ENCODE assay signal across 27 cellular contexts in the genomic region with DNA sequence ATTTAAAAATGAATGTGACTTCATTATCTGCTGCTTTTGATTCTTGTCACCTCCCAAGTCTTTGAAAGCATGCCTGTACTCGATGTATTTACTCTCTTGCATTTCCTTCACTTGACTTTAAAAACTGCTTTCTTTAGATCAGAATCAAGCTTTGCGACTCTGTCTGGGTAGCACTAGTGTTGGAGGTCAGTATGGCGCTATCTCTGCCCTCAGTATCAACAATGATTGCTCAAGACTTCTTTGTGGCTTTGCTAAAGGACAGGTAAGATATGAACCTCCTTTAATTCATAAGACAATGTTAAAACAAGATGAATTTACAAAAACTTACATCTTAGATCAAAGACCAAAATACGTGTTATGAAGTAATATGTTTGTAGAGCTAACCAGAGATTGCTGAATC. TPM values are rescaled to one million over a fixed set of nuclear protein-coding genes. Genes with fewer than 3 reads are reported as not detected.
DNase-seq lines count a peak whose midpoint lies in the region; ATAC-seq, FAIRE-seq and TF ChIP-seq lines count a peak whose summit lies in the region.
"Had no signal": no experiment of that assay in that cellular context is flagged by ENCODE, and none has a peak within 500 bp of the region (broad histone marks: within the 10 kb centered on the region; RNA-seq: fewer than 3 reads in every experiment).

No MANE protein-coding gene starts in this region.

- no peak for FAIRE-seq in HepG2 (lab: Jason Lieb, UNC)
- FAIRE-seq in K562 (lab: Jason Lieb, UNC) = no peak
- FAIRE-seq: A204.1, GM12891, GM19239 had no signal

- H3K9me3 Mint-ChIP-seq in WTC11 = no peaks in the 10 kb centered on the region
- H3K9me3 Mint-ChIP-seq: CD14-positive monocyte; CD4-positive, alpha-beta memory T cell; CD4-positive, CD25-positive, alpha-beta regulatory T cell; CD8-positive, alpha-beta memory T cell had no signal

- no peaks in the 10 kb centered on the region for H3K9me1 ChIP-seq in K562 (ENCODE audit: control insufficient read depth, insufficient read depth, low read length)

- H3K4me1 ChIP-seq in HepG2 (ENCODE audit: insufficient read depth, low read length) = peaks cover 2% of the 10 kb centered on the region
- no peaks in the 10 kb centered on the region for H3K4me1 ChIP-seq in right lobe of liver
- no peaks in the 10 kb centered on the region for H3K4me1 ChIP-seq in K562 (replicated peaks in 1 of 2; ENCODE audit: control insufficient read depth in 2 of 2, insufficient read depth in 2 of 2, low read length in 2 of 2)
- H3K4me1 ChIP-seq: BE2C, BLaER1 had no signal

- H3K27ac ChIP-seq in HepG2 (ENCODE audit: extremely low read length, insufficient read depth, low read length) = no peak overlapping the region
- no peak overlapping the region for H3K27ac ChIP-seq in right lobe of liver
- H3K27ac ChIP-seq in K562 (ENCODE audit: extremely low read depth, low read depth, low read length) = no peak overlapping the region
- H3K27ac ChIP-seq: BLaER1 had no signal

- H3K9me3 ChIP-seq in HepG2 (ENCODE audit: low read length) (no peaks in the 10 kb centered on the region), right lobe of liver (no peaks in the 10 kb centered on the region), K562 (replicated peaks; ENCODE audit: control insufficient read depth, insufficient read depth, low read depth, low read length) (no peaks in the 10 kb centered on the region)
- H3K9me3 ChIP-seq: BE2C, BLaER1 had no signal

- no peak overlapping the region for H3K9ac ChIP-seq in HepG2 (ENCODE audit: insufficient read depth, low read depth, low read length)
- no peak overlapping the region for H3K9ac ChIP-seq in K562 (ENCODE audit: insufficient read depth in 1 of 2, low read depth in 2 of 2, low read length in 2 of 2)
- H3K9ac ChIP-seq: BLaER1 had no signal

- no peak for TF ChIP-seq POLR2A in HepG2 (IDR thresholded peaks at IDR 0.05; ENCODE audit: insufficient read depth in 1 of 2, low read depth in 2 of 2, low read length in 2 of 2)
- no peak for TF ChIP-seq POLR2A in right lobe of liver (IDR thresholded peaks at IDR 0.05)
- TF ChIP-seq POLR2A in K562 (conservative IDR thresholded peaks at IDR 0.05) = no peak

- no peak for TF ChIP-seq EP300 in HepG2 (IDR thresholded peaks at IDR 0.05; ENCODE audit: low read depth in 2 of 2, low read length in 2 of 2)
- TF ChIP-seq EP300 in HepG2 (CRISPR knock-in tag; IDR thresholded peaks at IDR 0.05; ENCODE audit: borderline replicate concordance) = no peak
- TF ChIP-seq EP300 in K562 (IDR thresholded peaks at IDR 0.05; ENCODE audit: low read length) = no peak

- no peak overlapping the region for H3K4me3 Mint-ChIP-seq in WTC11
- H3K4me3 Mint-ChIP-seq: CD14-positive monocyte; CD4-positive, alpha-beta memory T cell; CD4-positive, CD25-positive, alpha-beta regulatory T cell; CD8-positive, alpha-beta memory T cell had no signal

- peaks cover 14% of the 10 kb centered on the region for H3K36me3 Mint-ChIP-seq in WTC11

- H3K27ac Mint-ChIP-seq in WTC11 = peak overlapping the region; percentile 42; the same call in 1 of the 2 replicates
- H3K27ac Mint-ChIP-seq: CD14-positive monocyte; CD4-positive, alpha-beta memory T cell; CD4-positive, CD25-positive, alpha-beta regulatory T cell; CD8-positive, alpha-beta memory T cell had no signal

- H3K27me3 ChIP-seq in HepG2 (ENCODE audit: control insufficient read depth in 1 of 2, insufficient read depth in 2 of 2, low read length in 2 of 2) (no peaks in the 10 kb centered on the region), right lobe of liver (no peaks in the 10 kb centered on the region), K562 (ENCODE audit: control insufficient read depth in 2 of 2, insufficient read depth in 2 of 2, low read length in 2 of 2) (no peaks in the 10 kb centered on the region)
- H3K27me3 ChIP-seq: BE2C, BLaER1 had no signal

- TF ChIP-seq CTCF in HepG2 (CRISPR knock-in tag; IDR thresholded peaks at IDR 0.05) (no peak), right lobe of liver (IDR thresholded peaks at IDR 0.05) (no peak), WTC11 (IDR thresholded peaks at IDR 0.05) (no peak), K562 (IDR thresholded peaks at IDR 0.05 in 2 of 3, conservative IDR thresholded peaks at IDR 0.05 in 1 of 3; ENCODE audit: insufficient read depth in 2 of 3, low read depth in 1 of 3, low read length in 3 of 3) (no peak)

- CTCF ChIA-PET in HepG2 (lab: Yijun Ruan, JAX; ENCODE audit: low intra/inter-chr PET ratio, low total read pairs) = no interaction called here
- CTCF ChIA-PET in WTC11 (lab: Charles Lee) = no interaction called here
- CTCF ChIA-PET in K562 (lab: Yijun Ruan, JAX; ENCODE audit: low intra/inter-chr PET ratio) = no interaction called here

- no peak for DNase-seq in HepG2 (ENCODE audit: low spot score)
- no peak for DNase-seq in right lobe of liver
- DNase-seq in WTC11 (ENCODE audit: low spot score) = no peak
- DNase-seq in K562 (ENCODE audit: extremely low read depth in 1 of 4, low spot score in 3 of 4) = no peak
- DNase-seq in MV-4-11 (lab: John Stamatoyannopoulos, UW) = no peak
- DNase-seq: 8988T; ACHN; BE2C; C1 segment of cervical spinal cord; CD4-positive, alpha-beta memory T cell; CD4-positive, CD25-positive, alpha-beta regulatory T cell; CD8-positive, alpha-beta memory T cell; COR-L47; DMS 273 treated with DMSO at 0.1 percent for 48 hours; DMS153; DMS53; DMS79; DND-41; EL; GDM1 had no signal

- no peak overlapping the region for H2AFZ ChIP-seq in HepG2 (ENCODE audit: low read length)
- H2AFZ ChIP-seq in K562 (ENCODE audit: low read depth, low read length) = no peak overlapping the region

- H3K4me3 ChIP-seq in HepG2 (replicated peaks in 1 of 3; ENCODE audit: insufficient read depth in 1 of 3, low read depth in 2 of 3, low read length in 3 of 3) (no peak overlapping the region), right lobe of liver (no peak overlapping the region), K562 (no peak overlapping the region)
- H3K4me3 ChIP-seq: BLaER1 had no signal

- intact Hi-C loops in HepG2 (cut with micrococcal nuclease; ENCODE audit: unreplicated experiment) (no loop called here), right lobe of liver (cut with DNase I) (no loop called here), K562 (cut with micrococcal nuclease) (no loop called here)

- no peaks in the 10 kb centered on the region for H4K20me1 ChIP-seq in HepG2 (ENCODE audit: insufficient read depth, low read length)
- no peaks in the 10 kb centered on the region for H4K20me1 ChIP-seq in K562 (replicated peaks; ENCODE audit: control insufficient read depth, insufficient read depth, low read length)
- H4K20me1 ChIP-seq: BLaER1 had no signal

- BruUV-seq in HepG2 (replicated peaks; lab: Mats Ljungman, UMichigan) (no TSS peak), K562 (replicated peaks; lab: Mats Ljungman, UMichigan) (no TSS peak)

- H3K4me2 ChIP-seq in HepG2 (ENCODE audit: low read depth, low read length) = no peak overlapping the region
- H3K4me2 ChIP-seq in K562 (ENCODE audit: insufficient read depth, low read length) = no peak overlapping the region
- H3K4me2 ChIP-seq: BLaER1 had no signal

- no peak for TF ChIP-seq RAD21 in HepG2 (CRISPR knock-in tag; IDR thresholded peaks at IDR 0.05)
- no peak for TF ChIP-seq RAD21 in K562 (CRISPR knock-in tag; conservative IDR thresholded peaks at IDR 0.05 in 1 of 2, IDR thresholded peaks at IDR 0.05 in 1 of 2)

- H3K36me3 ChIP-seq in HepG2 (replicated peaks in 1 of 2; ENCODE audit: control insufficient read depth in 1 of 2, insufficient read depth in 2 of 2, low read length in 2 of 2) = peaks cover 1 to 17% of the 10 kb centered on the region in 2 experiments; a peak in 3 of 5 replicates
- H3K36me3 ChIP-seq in right lobe of liver = peaks cover 0 to 11% (median 0%) of the 10 kb centered on the region in 4 donors
- peaks cover 8% of the 10 kb centered on the region; the same call in 2 of the 3 replicates for H3K36me3 ChIP-seq in K562 (ENCODE audit: control insufficient read depth, insufficient read depth, low read length)

- in situ Hi-C loops in HepG2 (cut with HindIII; ENCODE audit: extremely low pct_ligation_motif_present, low pct_unique_long_range_greater_than_20kb) = no loop called here
- in situ Hi-C loops in K562 (cut with MboI) = no loop called here

- POLR2A ChIA-PET in HepG2 (lab: Yijun Ruan, JAX) (no interaction called here), WTC11 (lab: Charles Lee) (interaction anchor here (0.6 kb wide), 1 partner anchor 135 kb away, joined by 3 read pairs; no protein-coding TSS in a partner anchor), K562 (lab: Yijun Ruan, JAX) (no interaction called here)

- ATAC-seq in HepG2 = no peak
- ATAC-seq in right lobe of liver = no peak
- no peak for ATAC-seq in WTC11
- no peak for ATAC-seq in K562
- ATAC-seq in GM21390 (IDR thresholded peaks at IDR 0.05; ENCODE audit: unreplicated experiment) = no peak
- no peak for ATAC-seq in HG02938 (IDR thresholded peaks at IDR 0.05; ENCODE audit: unreplicated experiment)

- no peaks in the 10 kb centered on the region for H3K27me3 Mint-ChIP-seq in WTC11 (ENCODE audit: low read depth)
- H3K27me3 Mint-ChIP-seq: CD4-positive, alpha-beta memory T cell; CD4-positive, CD25-positive, alpha-beta regulatory T cell; CD8-positive, alpha-beta memory T cell had no signal

- no peaks in the 10 kb centered on the region for H3K4me1 Mint-ChIP-seq in WTC11
- H3K4me1 Mint-ChIP-seq: CD14-positive monocyte; CD4-positive, alpha-beta memory T cell; CD8-positive, alpha-beta memory T cell had no signal

- 85% methylated on average over 4 of the region's 4 CpGs for WGBS in HepG2 (ENCODE audit: low lambda C conversion rate)
- WGBS in right lobe of liver (ENCODE audit: insufficient coverage, low coverage, low lambda C conversion rate, missing lambda C conversion rate) = 84% methylated on average over 4 of the region's 4 CpGs
- WGBS in K562 (ENCODE audit: insufficient coverage, low coverage, missing lambda C conversion rate) = 55% methylated on average over 4 of the region's 4 CpGs

- no peaks in the 10 kb centered on the region for H3K79me2 ChIP-seq in HepG2 (ENCODE audit: insufficient read depth, low read length)
- H3K79me2 ChIP-seq in K562 (ENCODE audit: control insufficient read depth, insufficient read depth, low read length) = no peaks in the 10 kb centered on the region

RNA-seq across cellular contexts. Expression of gene VPS8, which starts 37.0 kb away (rescaled TPM):
- 32.6 and 35.1 TPM in 2 replicates for total RNA-seq in HepG2 (2016; rRNA removed; fragmentation: Illumina TruSeq; extraction: Trizol)
- total RNA-seq in HepG2 (2016; cell fraction: cytosol; rRNA removed; fragmentation: Illumina TruSeq; extraction: Trizol; ENCODE audit: low read depth) = 21.2 and 26.3 TPM in 2 replicates
- total RNA-seq in HepG2 (2016; cell fraction: insoluble cytoplasmic fraction; rRNA removed; fragmentation: Illumina TruSeq; extraction: Trizol) = 34.3 and 35.4 TPM in 2 replicates
- total RNA-seq in HepG2 (2016; cell fraction: membrane; rRNA removed; fragmentation: Illumina TruSeq; extraction: Trizol) = 18.6 and 21.1 TPM in 2 replicates
- total RNA-seq in HepG2 (2016; cell fraction: nucleus; rRNA removed; fragmentation: Illumina TruSeq; extraction: Trizol) = 91.6 and 95.2 TPM in 2 replicates
- polyA plus RNA-seq in HepG2 (2011; rRNA removed) = 14.2 and 16.4 TPM in 2 replicates
- 4.5 and 7.5 TPM in 2 replicates for polyA plus RNA-seq in HepG2 (2011; cell fraction: cytosol; rRNA removed)
- polyA plus RNA-seq in HepG2 (2011; cell fraction: nucleus; rRNA removed) = 45.8 and 48.3 TPM in 2 replicates
- polyA plus RNA-seq in HepG2 (2012) = 12.4 and 13.2 TPM in 2 replicates
- polyA plus RNA-seq in HepG2 (2016; cell fraction: cytosol; fragmentation: Illumina TruSeq; extraction: Trizol; ENCODE audit: low read depth) = 4.6 and 5.5 TPM in 2 replicates
- polyA plus RNA-seq in HepG2 (2016; cell fraction: insoluble cytoplasmic fraction; fragmentation: Illumina TruSeq; extraction: Trizol; ENCODE audit: low read depth) = 15.5 and 17.1 TPM in 2 replicates
- 4.7 and 5.3 TPM in 2 replicates for polyA plus RNA-seq in HepG2 (2016; cell fraction: membrane; fragmentation: Illumina TruSeq; extraction: Trizol; ENCODE audit: low read depth)
- polyA plus RNA-seq in HepG2 (2016; cell fraction: nucleus; fragmentation: Illumina TruSeq; extraction: Trizol; ENCODE audit: insufficient read depth, low read depth) = 52.8 and 56.9 TPM in 2 replicates
- 30.8 and 54.1 TPM in 2 replicates for polyA minus RNA-seq in HepG2 (2011; rRNA and poly(A)+ RNA removed; ENCODE audit: low replicate concordance)
- polyA minus RNA-seq in HepG2 (2011; cell fraction: cytosol; rRNA and poly(A)+ RNA removed) = 12.9 and 20.4 TPM in 2 replicates
- 182 and 228 TPM in 2 replicates for polyA minus RNA-seq in HepG2 (2011; cell fraction: nucleus; rRNA and poly(A)+ RNA removed)
- 10 to 100 TPM; 20.4 to 24.5 (median 21.3) TPM for total RNA-seq in right lobe of liver
- total RNA-seq in WTC11 (2021) = 44.9 to 49.5 TPM (median 46.1 TPM) in 3 replicates
- 103 and 328 TPM in 2 replicates for total RNA-seq in K562 (2011; cell fraction: chromatin; rRNA removed; ENCODE audit: low replicate concordance)
- total RNA-seq in K562 (2011; cell fraction: nucleolus; rRNA removed) = 46.2 and 74.2 TPM in 2 replicates
- 129 and 198 TPM in 2 replicates for total RNA-seq in K562 (2011; cell fraction: nucleoplasm; rRNA removed)
- total RNA-seq in K562 (2014; rRNA removed) = 23.6 and 25.0 TPM in 2 replicates
- total RNA-seq in K562 (2014; rRNA removed; fragmentation: Illumina TruSeq; extraction: Trizol) = 35.8 and 38.9 TPM in 2 replicates
- 40.0 and 41.0 TPM in 2 replicates for total RNA-seq in K562 (2015; rRNA removed; fragmentation: Illumina TruSeq; extraction: Trizol)
- total RNA-seq in K562 (2021) = 30.2 and 30.8 TPM in 2 replicates
- 30.6 and 31.5 TPM in 2 replicates for polyA plus RNA-seq in K562 (2011; rRNA removed)
- polyA plus RNA-seq in K562 (2011; cell fraction: cytosol; rRNA removed) = 7.6 and 12.9 TPM in 2 replicates
- polyA plus RNA-seq in K562 (2011; cell fraction: nucleus; rRNA removed) = 52.3 and 82.5 TPM in 2 replicates
- polyA plus RNA-seq in K562 (2012) = 11.9 and 21.8 TPM in 2 replicates
- 20.2 and 23.4 TPM in 2 replicates for polyA plus RNA-seq in K562 (2014; fragmentation: Illumina TruSeq; extraction: Trizol)
- 1 to 10 TPM; 7.2 to 9.4 TPM for polyA plus RNA-seq in K562 (2014; fragmentation: Nextera tagmentation; extraction: Ambion mirVana)
- 21.8 and 28.3 TPM in 2 replicates for polyA plus RNA-seq in K562 (2014; rRNA removed)
- polyA minus RNA-seq in K562 (2011; rRNA and poly(A)+ RNA removed) = 95.2 and 122 TPM in 2 replicates
- 20.7 and 21.6 TPM in 2 replicates for polyA minus RNA-seq in K562 (2011; cell fraction: cytosol; rRNA and poly(A)+ RNA removed)
- 103 and 159 TPM in 2 replicates for polyA minus RNA-seq in K562 (2011; cell fraction: nucleus; rRNA and poly(A)+ RNA removed)

Comparison
In these comparisons a context has a peak if more than half of its experiments do, and no peak if none do; other contexts are left out.
1. Of the 241 proteins assayed by ChIP-seq in both HepG2 and K562: peak only in HepG2: ZBTB33; only in K562: CEBPB; in both: none; in neither: 239.